ENCODE assay signal across 12 cellular contexts in genomic region chr1:58886611-58887010, GRCh38.
A peak's percentile ranks its signal among the peaks of the same experiment; 100 is the strongest.
DNase-seq lines count a peak whose midpoint lies in the region; ATAC-seq and FAIRE-seq lines count a peak whose summit lies in the region.
"Had no signal": no experiment of that assay in that cellular context is flagged by ENCODE, and none has a peak within 500 bp of the region (broad histone marks: within the 10 kb centered on the region; RNA-seq: fewer than 3 reads in every experiment).

No MANE protein-coding gene starts in this region.

- no peak overlapping the region for H3K4me3 ChIP-seq in CD8-positive, alpha-beta memory T cell (ENCODE audit: low read length)
- H3K4me3 ChIP-seq in adipocyte (ENCODE audit: low read length) (peak overlapping the region; percentile 58), skeletal muscle satellite cell (ENCODE audit: low read length) (no peak overlapping the region), small intestine (ENCODE audit: low read depth in 1 of 2, low read length in 2 of 2) (no peak overlapping the region)
- H3K4me3 ChIP-seq: lung had no signal

- peaks cover 30% of the 10 kb centered on the region for H3K4me1 ChIP-seq in CD8-positive, alpha-beta memory T cell (ENCODE audit: insufficient read depth, low read length)
- H3K4me1 ChIP-seq in adipocyte (ENCODE audit: control insufficient read depth, insufficient read depth, low read length), result peaks cover 82% of the 10 kb centered on the region
- H3K4me1 ChIP-seq in skeletal muscle satellite cell (ENCODE audit: control insufficient read depth, insufficient read depth, low read length), result peaks cover 65% of the 10 kb centered on the region
- peaks cover 14 to 16% of the 10 kb centered on the region in 2 donors for H3K4me1 ChIP-seq in small intestine (ENCODE audit: control insufficient read depth in 2 of 2, insufficient read depth in 1 of 2, low read depth in 1 of 2, low read length in 1 of 2)

- H3K9me3 Mint-ChIP-seq in CD8-positive, alpha-beta memory T cell, result no peaks in the 10 kb centered on the region
- peaks cover 0 to 4% of the 10 kb centered on the region in 2 donors for H3K9me3 Mint-ChIP-seq in activated T-cell treated with anti-CD3 and anti-CD28 coated beads, Interleukin-2, amount 50 U/mL, for 72 hours

- peak overlapping the region in 3 of 8 donors; percentile 31 to 59 (median 31) for H3K27ac Mint-ChIP-seq in CD8-positive, alpha-beta memory T cell
- H3K27ac Mint-ChIP-seq in activated T-cell treated with anti-CD3 and anti-CD28 coated beads, Interleukin-2, amount 50 U/mL, for 72 hours, result no peak overlapping the region

- H3K4me2 ChIP-seq in skeletal muscle satellite cell (ENCODE audit: low read length), result peak overlapping the region; percentile 17

- H3K4me3 Mint-ChIP-seq in CD8-positive, alpha-beta memory T cell, result peak overlapping the region in 4 of 7 donors; percentile 20 to 52 (median 26)
- peak overlapping the region in 1 of 2 donors; percentile 70 for H3K4me3 Mint-ChIP-seq in activated T-cell treated with anti-CD3 and anti-CD28 coated beads, Interleukin-2, amount 50 U/mL, for 72 hours
- H3K4me3 Mint-ChIP-seq: activated CD8-positive, alpha-beta memory T cell treated with anti-CD3 and anti-CD28 coated beads, Interleukin-2, amount 10 ng/mL, durations not matched to agents 7 days and 5 days had no signal

- H3K27ac ChIP-seq in CD8-positive, alpha-beta memory T cell (ENCODE audit: low read depth, low read length), result no peak overlapping the region
- H3K27ac ChIP-seq in small intestine (ENCODE audit: low read depth in 1 of 2, low read length in 1 of 2), result peak overlapping the region in 1 of 2 donors; percentile 16

- no peaks in the 10 kb centered on the region for H3K9me3 ChIP-seq in CD8-positive, alpha-beta memory T cell (ENCODE audit: low read length)
- H3K9me3 ChIP-seq in adipocyte (ENCODE audit: control insufficient read depth, low read length) (no peaks in the 10 kb centered on the region), skeletal muscle satellite cell (replicated peaks; ENCODE audit: low read length) (no peaks in the 10 kb centered on the region), small intestine (ENCODE audit: control insufficient read depth, low read depth) (no peaks in the 10 kb centered on the region)

- no peaks in the 10 kb centered on the region for H3K36me3 Mint-ChIP-seq in CD8-positive, alpha-beta memory T cell
- H3K36me3 Mint-ChIP-seq in activated T-cell treated with anti-CD3 and anti-CD28 coated beads, Interleukin-2, amount 50 U/mL, for 72 hours (ENCODE audit: insufficient read depth in 2 of 2), result peaks cover 0 to 4% of the 10 kb centered on the region in 2 donors
- H3K36me3 Mint-ChIP-seq: activated naive CD8-positive, alpha-beta T cell had no signal

- 86 to 95% (median 93%) methylated on average over 4 of the region's 4 CpGs for WGBS in small intestine, 3 donors

- DNase-seq in CD8-positive, alpha-beta memory T cell, result no peak
- DNase-seq in adipocyte (ENCODE audit: low read depth) (peak; percentile 39), left ventricle myocardium superior (peak; percentile 35), cerebellar cortex (ENCODE audit: low spot score) (no peak), small intestine (no peak)
- DNase-seq in activated T-cell treated with anti-CD3 and anti-CD28 coated beads, Interleukin-2, amount 50 U/mL, for 72 hours, result no peak
- DNase-seq: activated CD8-positive, alpha-beta memory T cell treated with anti-CD3 and anti-CD28 coated beads, Interleukin-2, amount 10 ng/mL, durations not matched to agents 7 days and 5 days; GDM1 had no signal

- no peaks in the 10 kb centered on the region for H3K27me3 ChIP-seq in CD8-positive, alpha-beta memory T cell (ENCODE audit: insufficient read depth, low read length, poor library complexity, severe bottlenecking)
- no peaks in the 10 kb centered on the region for H3K27me3 ChIP-seq in adipocyte (replicated peaks; ENCODE audit: control insufficient read depth, insufficient read depth, low read length)
- no peaks in the 10 kb centered on the region for H3K27me3 ChIP-seq in skeletal muscle satellite cell (ENCODE audit: control insufficient read depth, insufficient read depth, low read length)
- no peaks in the 10 kb centered on the region for H3K27me3 ChIP-seq in small intestine (ENCODE audit: control insufficient read depth in 2 of 2, insufficient read depth in 2 of 2, low read length in 2 of 2)

- H3K36me3 ChIP-seq in CD8-positive, alpha-beta memory T cell (ENCODE audit: insufficient read depth, low read length), result no peaks in the 10 kb centered on the region
- no peaks in the 10 kb centered on the region for H3K36me3 ChIP-seq in adipocyte (ENCODE audit: control insufficient read depth, insufficient read depth, low read length, severe bottlenecking)
- H3K36me3 ChIP-seq in skeletal muscle satellite cell (ENCODE audit: insufficient read depth, low read length), result no peaks in the 10 kb centered on the region
- no peaks in the 10 kb centered on the region for H3K36me3 ChIP-seq in small intestine (ENCODE audit: control insufficient read depth in 2 of 2, insufficient read depth in 2 of 2, low read length in 2 of 2)

- POLR2A ChIA-PET in CD8-positive, alpha-beta memory T cell (lab: Charles Lee), result interaction anchor here (0.7 to 1.7 kb wide), 2 partner anchors 103 to 410 kb away, joined by 4 to 7 read pairs; partner anchors contain the start of genes FGGY and JUN

- no peak for FAIRE-seq in small intestine (lab: Jason Lieb, UNC)

- H3K27me3 Mint-ChIP-seq in CD8-positive, alpha-beta memory T cell, result no peaks in the 10 kb centered on the region
- H3K27me3 Mint-ChIP-seq in activated T-cell treated with anti-CD3 and anti-CD28 coated beads, Interleukin-2, amount 50 U/mL, for 72 hours (ENCODE audit: low read depth), result no peaks in the 10 kb centered on the region
- H3K27me3 Mint-ChIP-seq: activated CD8-positive, alpha-beta memory T cell treated with anti-CD3 and anti-CD28 coated beads, Interleukin-2, amount 10 ng/mL, durations not matched to agents 7 days and 5 days; activated naive CD8-positive, alpha-beta T cell had no signal

- H3K9ac ChIP-seq in adipocyte (ENCODE audit: low read length) (peak overlapping the region; percentile 82), skeletal muscle satellite cell (ENCODE audit: low read depth, low read length) (peak overlapping the region; percentile 33)

- CTCF ChIA-PET in CD8-positive, alpha-beta memory T cell (lab: Charles Lee), result interaction anchor here (0.8 kb wide), 1 partner anchor 74 kb away, joined by 3 read pairs; no protein-coding TSS in a partner anchor

- intact Hi-C loops in left ventricle myocardium superior (cut with micrococcal nuclease), result loop anchor here (10.0 kb wide), 1 partner anchor 72 kb away; no protein-coding TSS in a partner anchor

- ATAC-seq in left ventricle myocardium superior (peak; percentile 67), GM19463 (IDR thresholded peaks at IDR 0.05; ENCODE audit: unreplicated experiment) (no peak)
- ATAC-seq in activated T-cell treated with anti-CD3 and anti-CD28 coated beads, Interleukin-2, amount 50 U/mL, for 72 hours (replicated peaks in 1 of 2), result no peak

- peaks cover 38 to 62% (median 46%) of the 10 kb centered on the region in 3 donors for H3K4me1 Mint-ChIP-seq in CD8-positive, alpha-beta memory T cell
- peaks cover 59% of the 10 kb centered on the region for H3K4me1 Mint-ChIP-seq in activated T-cell treated with anti-CD3 and anti-CD28 coated beads, Interleukin-2, amount 50 U/mL, for 72 hours (ENCODE audit: low read depth)

Comparison
In these comparisons a context has a peak if more than half of its experiments do, and no peak if none do; other contexts are left out.
1. DNase-seq: peak in adipocyte (single experiment) and left ventricle myocardium superior (single experiment); none in CD8-positive, alpha-beta memory T cell (0 of 5), cerebellar cortex (single experiment), small intestine (single experiment) and activated T-cell treated with anti-CD3 and anti-CD28 coated beads, Interleukin-2, amount 50 U/mL, for 72 hours (0 of 2).